Comparison of ENCODE assay signal across 8 cellular contexts in genomic region chr6:108489699-108490098, GRCh38.
"Had no signal": no experiment of that assay in that cellular context is flagged by ENCODE, and none has a peak within 500 bp of the region (broad histone marks: within the 10 kb centered on the region; RNA-seq: fewer than 3 reads in every experiment).

No MANE protein-coding gene starts in this region.

- DNase-seq: GDM1, GF-D8 had no signal

- H3K4me3 ChIP-seq: GM12878 had no signal

- FAIRE-seq: G401.6, GM12878, GM12891, GM12892, GM18507, GM19239 had no signal

- ATAC-seq: GM12878 had no signal
